In genomic region chr2:241612156-241613017, GRCh38 we compare ENCODE assay signal across 12 cellular contexts. TPM values are rescaled to one million over a fixed set of nuclear protein-coding genes. Genes with fewer than 3 reads are reported as not detected.
A peak's percentile ranks its signal among the peaks of the same experiment; 100 is the strongest.
DNase-seq lines count a peak whose midpoint lies in the region; ATAC-seq and TF ChIP-seq lines count a peak whose summit lies in the region.
"Had no signal": no experiment of that assay in that cellular context is flagged by ENCODE, and none has a peak within 500 bp of the region (broad histone marks: within the 10 kb centered on the region; RNA-seq: fewer than 3 reads in every experiment).

No MANE protein-coding gene starts in this region.

- peak overlapping the region in 2 of 4 donors; percentile 15 to 61 for H3K4me3 Mint-ChIP-seq in CD4-positive, CD25-positive, alpha-beta regulatory T cell
- H3K4me3 Mint-ChIP-seq in nephron progenitor cell = no peak overlapping the region

- no peak for TF ChIP-seq POLR2A in GM18505 (IDR thresholded peaks at IDR 0.05; ENCODE audit: borderline replicate concordance, extremely low read depth, insufficient read depth, insufficient read length)

- peaks cover 32% of the 10 kb centered on the region for H3K4me1 ChIP-seq in CD4-positive, CD25-positive, alpha-beta regulatory T cell (ENCODE audit: control insufficient read depth, insufficient read depth, low read length, poor library complexity, severe bottlenecking)

- H3K27ac ChIP-seq in CD4-positive, CD25-positive, alpha-beta regulatory T cell (ENCODE audit: insufficient read depth, low read length, poor library complexity, severe bottlenecking) = no peak overlapping the region

- no peaks in the 10 kb centered on the region for H3K9me3 Mint-ChIP-seq in CD4-positive, CD25-positive, alpha-beta regulatory T cell
- H3K9me3 Mint-ChIP-seq in nephron progenitor cell = no peaks in the 10 kb centered on the region
- H3K9me3 Mint-ChIP-seq: activated T-helper 2 cell treated with anti-CD3 and anti-CD28 coated beads, Interferon-gamma antibody, Interleukin-2, Interleukin-4, amounts not matched to agents 10 μg/mL and 5 μg/mL and 100 μg/mL, durations not matched to agents 14 hours and 24 hours and 36 hours had no signal

- H3K4me3 ChIP-seq in CD4-positive, CD25-positive, alpha-beta regulatory T cell (ENCODE audit: low read depth, low read length) = no peak overlapping the region
- H3K4me3 ChIP-seq: right atrium auricular region, suprapubic skin had no signal

- H3K9me3 ChIP-seq in CD4-positive, CD25-positive, alpha-beta regulatory T cell (ENCODE audit: control insufficient read depth in 2 of 2, low read length in 2 of 2) = no peaks in the 10 kb centered on the region
- H3K9me3 ChIP-seq: right atrium auricular region, suprapubic skin had no signal

- no peaks in the 10 kb centered on the region for H3K36me3 ChIP-seq in CD4-positive, CD25-positive, alpha-beta regulatory T cell (ENCODE audit: control insufficient read depth, insufficient read depth, low read length)
- H3K36me3 ChIP-seq: right atrium auricular region had no signal

- no peaks in the 10 kb centered on the region for H3K27me3 ChIP-seq in CD4-positive, CD25-positive, alpha-beta regulatory T cell (ENCODE audit: control insufficient read depth, insufficient read depth, low read length)
- H3K27me3 ChIP-seq: right atrium auricular region, suprapubic skin had no signal

- H3K4me1 Mint-ChIP-seq in CD4-positive, CD25-positive, alpha-beta regulatory T cell = peaks cover 15 to 48% (median 31%) of the 10 kb centered on the region in 4 donors
- H3K4me1 Mint-ChIP-seq in nephron progenitor cell = peaks cover 58% of the 10 kb centered on the region

- no peaks in the 10 kb centered on the region for H3K27me3 Mint-ChIP-seq in CD4-positive, CD25-positive, alpha-beta regulatory T cell
- peaks cover 5% of the 10 kb centered on the region for H3K27me3 Mint-ChIP-seq in nephron progenitor cell (ENCODE audit: low read depth, poor library complexity)

- H3K36me3 Mint-ChIP-seq in CD4-positive, CD25-positive, alpha-beta regulatory T cell = no peaks in the 10 kb centered on the region
- H3K36me3 Mint-ChIP-seq in nephron progenitor cell (ENCODE audit: low read depth) = peaks cover 17% of the 10 kb centered on the region

- TF ChIP-seq CTCF in nephron progenitor cell (IDR thresholded peaks at IDR 0.05) = no peak

- no peak for ATAC-seq in CD4-positive, CD25-positive, alpha-beta regulatory T cell (ENCODE audit: low read depth in 2 of 2)
- ATAC-seq in GM18505 (IDR thresholded peaks at IDR 0.05; ENCODE audit: unreplicated experiment) (no peak), HG02588 (IDR thresholded peaks at IDR 0.05; ENCODE audit: unreplicated experiment) (no peak), HG03039 (IDR thresholded peaks at IDR 0.05; ENCODE audit: unreplicated experiment) (no peak)

- DNase-seq in CD4-positive, CD25-positive, alpha-beta regulatory T cell = no peak
- DNase-seq in GM03348 (ENCODE audit: low spot score) (peak; percentile 33), cerebellar cortex (ENCODE audit: low spot score) (peak; percentile 39), nephron progenitor cell (no peak)
- DNase-seq: activated CD4-positive, alpha-beta T cell treated with anti-CD3 and anti-CD28 coated beads for 1 hour; NCI-H1105 had no signal

- H3K27ac Mint-ChIP-seq in CD4-positive, CD25-positive, alpha-beta regulatory T cell = peak overlapping the region in 2 of 3 donors; percentile 4 to 72
- peak overlapping the region; percentile 7 for H3K27ac Mint-ChIP-seq in nephron progenitor cell
- H3K27ac Mint-ChIP-seq: activated T-helper 2 cell treated with anti-CD3 and anti-CD28 coated beads, Interferon-gamma antibody, Interleukin-2, Interleukin-4, amounts not matched to agents 10 μg/mL and 5 μg/mL and 100 μg/mL, durations not matched to agents 14 hours and 24 hours and 36 hours had no signal

RNA-seq across cellular contexts. Expression of gene THAP4, which starts 24.6 kb away (rescaled TPM):
- total RNA-seq in CD4-positive, CD25-positive, alpha-beta regulatory T cell = 47.8 TPM
- 10 to 100 TPM; 37.5 to 42.8 (median 39.6) TPM for polyA plus RNA-seq in CD4-positive, CD25-positive, alpha-beta regulatory T cell

RNA-seq across cellular contexts. Expression of gene ATG4B, which starts 25.1 kb away (rescaled TPM):
- total RNA-seq in CD4-positive, CD25-positive, alpha-beta regulatory T cell = 158 TPM
- 10 to 100 TPM; 43.7 to 59.6 (median 56.2) TPM for polyA plus RNA-seq in CD4-positive, CD25-positive, alpha-beta regulatory T cell

RNA-seq across cellular contexts. Expression of gene BOK, which starts 53.8 kb away (rescaled TPM):
- not detected for total RNA-seq in CD4-positive, CD25-positive, alpha-beta regulatory T cell
- not detected for polyA plus RNA-seq in CD4-positive, CD25-positive, alpha-beta regulatory T cell

Comparison
In these comparisons a context has a peak if more than half of its experiments do, and no peak if none do; other contexts are left out.
1. DNase-seq: peak in GM03348 (single experiment) and cerebellar cortex (single experiment); none in CD4-positive, CD25-positive, alpha-beta regulatory T cell (0 of 3) and nephron progenitor cell (single experiment).